ENCODE assay signal across 25 cellular contexts in the genomic region with DNA sequence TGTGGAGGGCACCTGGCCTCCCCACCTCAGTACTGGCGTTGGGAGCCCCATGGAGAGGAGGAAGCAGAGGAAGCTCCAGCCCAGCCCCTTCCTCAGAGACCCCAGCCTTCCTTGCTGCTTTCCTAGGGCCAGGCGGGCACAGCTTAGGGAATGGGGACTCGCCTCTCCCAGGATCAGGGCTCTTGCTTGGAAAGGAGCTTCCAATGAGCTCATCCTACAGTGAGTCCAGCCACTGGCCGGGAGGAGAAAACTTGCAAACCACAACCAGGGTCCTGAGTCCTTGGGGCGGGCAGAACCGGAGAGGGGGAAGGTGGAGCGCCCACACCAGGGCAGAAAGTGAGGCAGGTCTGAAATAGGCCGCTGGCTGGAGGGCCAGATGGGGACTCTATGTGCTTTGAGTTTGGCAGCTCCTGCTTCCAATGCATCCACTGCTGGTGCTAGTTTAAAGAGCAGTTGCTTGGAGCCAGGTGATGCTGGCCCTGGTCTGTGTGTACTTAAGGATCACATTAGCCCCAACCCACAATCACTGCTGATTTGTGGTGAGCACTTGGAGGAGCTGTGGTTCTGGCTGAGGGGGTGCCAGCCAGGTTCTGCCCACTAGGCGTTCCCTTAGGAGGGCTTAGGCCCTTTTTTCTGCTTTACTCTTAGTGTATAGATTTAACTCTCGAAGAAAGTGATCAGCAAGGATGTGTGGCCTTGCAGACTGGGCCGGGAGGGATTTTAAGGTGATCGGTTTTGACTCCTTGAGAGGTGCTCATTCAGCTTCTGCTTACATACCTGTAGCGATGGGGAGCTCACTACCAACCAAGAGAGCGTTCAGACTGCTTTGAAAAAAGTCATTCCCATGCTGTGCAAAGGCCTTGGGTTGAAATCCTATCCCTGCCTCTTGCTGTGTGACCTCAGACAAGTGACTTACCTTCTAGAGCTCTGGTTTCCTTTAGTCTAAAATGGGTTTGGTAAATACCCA.
DNase-seq lines count a peak whose midpoint lies in the region; ATAC-seq, FAIRE-seq and TF ChIP-seq lines count a peak whose summit lies in the region.
"Had no signal": no experiment of that assay in that cellular context is flagged by ENCODE, and none has a peak within 500 bp of the region (broad histone marks: within the 10 kb centered on the region; RNA-seq: fewer than 3 reads in every experiment).

No MANE protein-coding gene starts in this region.

- FAIRE-seq in astrocyte (lab: Jason Lieb, UNC): no peak
- FAIRE-seq: A204.1, endometrium, GM12891, pancreas had no signal

- peaks cover 32% of the 10 kb centered on the region for H3K27me3 ChIP-seq in astrocyte (ENCODE audit: insufficient read depth, low read length)
- H3K27me3 ChIP-seq in right atrium auricular region: no peaks in the 10 kb centered on the region
- no peaks in the 10 kb centered on the region for H3K27me3 ChIP-seq in aorta (ENCODE audit: control insufficient read depth in 1 of 2, insufficient read depth in 2 of 2, low read length in 1 of 2)
- H3K27me3 ChIP-seq: colonic mucosa, pancreas, SJCRH30 had no signal

- H3K27ac ChIP-seq in astrocyte (ENCODE audit: low read depth, low read length) (no peak overlapping the region), right atrium auricular region (peak overlapping the region; percentile 88 to 98), aorta (ENCODE audit: low read depth in 1 of 2, low read length in 2 of 2) (no peak overlapping the region)
- H3K27ac ChIP-seq: BLaER1, colonic mucosa, pancreas, SJCRH30 had no signal

- no peaks in the 10 kb centered on the region for H4K20me1 ChIP-seq in astrocyte (ENCODE audit: insufficient read depth, low read length)
- H4K20me1 ChIP-seq: BLaER1 had no signal

- ATAC-seq in Right ventricle myocardium superior (ENCODE audit: poor library complexity): peak; percentile 56
- ATAC-seq in left cardiac atrium: no peak
- no peak for ATAC-seq in aorta (ENCODE audit: low FRiP score)
- ATAC-seq: HCT116; pancreas; PC-3; stimulated activated naive CD8-positive, alpha-beta T cell treated with anti-CD3 and anti-CD28 coated beads, Interleukin-15, amount 100 ng/mL, for 72 hours had no signal

- TF ChIP-seq CTCF in astrocyte (IDR thresholded peaks at IDR 0.05; ENCODE audit: insufficient read depth, low read depth, low read length) (no peak), right atrium auricular region (IDR thresholded peaks at IDR 0.05) (no peak), MCF 10A (IDR thresholded peaks at IDR 0.05; ENCODE audit: unreplicated experiment) (no peak)

- no peaks in the 10 kb centered on the region for H3K9me3 ChIP-seq in astrocyte (ENCODE audit: insufficient read depth, low read depth, low read length)
- no peaks in the 10 kb centered on the region for H3K9me3 ChIP-seq in right atrium auricular region
- H3K9me3 ChIP-seq in aorta (ENCODE audit: control insufficient read depth, low read length): no peaks in the 10 kb centered on the region
- H3K9me3 ChIP-seq: BLaER1, colonic mucosa, pancreas, SJCRH30 had no signal

- H3K9ac ChIP-seq in astrocyte (ENCODE audit: low read length): no peak overlapping the region
- H3K9ac ChIP-seq: BLaER1 had no signal

- peaks cover 3% of the 10 kb centered on the region for H3K9me3 Mint-ChIP-seq in astrocyte (ENCODE audit: unreplicated experiment)
- H3K9me3 Mint-ChIP-seq in MCF 10A (ENCODE audit: unreplicated experiment): no peaks in the 10 kb centered on the region

- H3K4me1 Mint-ChIP-seq in astrocyte (ENCODE audit: low read depth, unreplicated experiment) (peaks cover 31% of the 10 kb centered on the region), MCF 10A (ENCODE audit: insufficient read depth, unreplicated experiment) (peaks cover 8% of the 10 kb centered on the region)
- H3K4me1 Mint-ChIP-seq: stimulated activated naive CD8-positive, alpha-beta T cell treated with anti-CD3 and anti-CD28 coated beads, Interleukin-15, amount 100 ng/mL, for 72 hours had no signal

- H3K4me3 Mint-ChIP-seq in astrocyte (ENCODE audit: unreplicated experiment) (no peak overlapping the region), MCF 10A (ENCODE audit: unreplicated experiment) (no peak overlapping the region)
- H3K4me3 Mint-ChIP-seq: stimulated activated naive CD8-positive, alpha-beta T cell treated with anti-CD3 and anti-CD28 coated beads, Interleukin-15, amount 100 ng/mL, for 72 hours; T-helper 1 cell treated with Interleukin-12 subunit alpha and Interleukin-12 subunit beta and Interleukin-4 antibody, amounts not matched to agents 30 μg/mL and 1 μg/mL, for 36 hours had no signal

- H3K27me3 Mint-ChIP-seq in astrocyte (ENCODE audit: low read depth, unreplicated experiment) (peaks cover 28% of the 10 kb centered on the region), MCF 10A (ENCODE audit: insufficient read depth, unreplicated experiment) (peaks cover 17% of the 10 kb centered on the region)

- BruUV-seq in MCF 10A (replicated peaks; lab: Mats Ljungman, UMichigan): no TSS peak

- intact Hi-C loops in Right ventricle myocardium superior (cut with DNase I) (no loop called here), left cardiac atrium (cut with DNase I) (no loop called here), aorta (cut with DNase I) (loop anchor here in 1 of 2 donors (10.0 kb wide), 1 partner anchor 114 kb away; no protein-coding TSS in a partner anchor), MCF 10A (cut with micrococcal nuclease) (no loop called here)

- no peak overlapping the region for H3K4me2 ChIP-seq in astrocyte (ENCODE audit: low read length)

- H3K27ac Mint-ChIP-seq in astrocyte (ENCODE audit: unreplicated experiment) (peak overlapping the region; percentile 38), MCF 10A (ENCODE audit: low read depth, unreplicated experiment) (no peak overlapping the region)
- H3K27ac Mint-ChIP-seq: stimulated activated naive CD8-positive, alpha-beta T cell treated with anti-CD3 and anti-CD28 coated beads, Interleukin-15, amount 100 ng/mL, for 72 hours; T-helper 1 cell treated with Interleukin-12 subunit alpha and Interleukin-12 subunit beta and Interleukin-4 antibody, amounts not matched to agents 30 μg/mL and 1 μg/mL, for 36 hours had no signal

- CTCF ChIA-PET in MCF 10A (lab: Yijun Ruan, JAX): interaction anchor here (0.6 kb wide), 1 partner anchor 34 kb away, joined by 3 read pairs; no protein-coding TSS in a partner anchor

- H3K36me3 ChIP-seq in astrocyte (ENCODE audit: insufficient read depth, low read length) (no peaks in the 10 kb centered on the region), right atrium auricular region (no peaks in the 10 kb centered on the region), aorta (ENCODE audit: control insufficient read depth in 1 of 2, insufficient read depth in 2 of 2, low read length in 1 of 2) (no peaks in the 10 kb centered on the region)
- H3K36me3 ChIP-seq: BLaER1, colonic mucosa, pancreas, SJCRH30 had no signal

- POLR2A ChIA-PET in MCF 10A (lab: Yijun Ruan, JAX): no interaction called here

- no peak overlapping the region for H2AFZ ChIP-seq in astrocyte (ENCODE audit: low read depth, low read length)

- H3K36me3 Mint-ChIP-seq in astrocyte (ENCODE audit: low read depth, unreplicated experiment) (no peaks in the 10 kb centered on the region), MCF 10A (ENCODE audit: insufficient read depth, unreplicated experiment) (no peaks in the 10 kb centered on the region)

- H3K79me2 ChIP-seq in astrocyte (ENCODE audit: insufficient read depth, low read length): no peaks in the 10 kb centered on the region

- DNase-seq in Right ventricle myocardium superior (no peak), left cardiac atrium (no peak), astrocyte (ENCODE audit: low read depth) (no peak), right atrium auricular region (ENCODE audit: low spot score) (no peak), occipital lobe (lab: John Stamatoyannopoulos, UW) (no peak), HuH-7.5 (ENCODE audit: low spot score) (no peak), aorta (no peak), MCF 10A (ENCODE audit: unreplicated experiment) (no peak)
- DNase-seq: activated CD4-positive, alpha-beta T cell treated with anti-CD3 and anti-CD28 coated beads, Interleukin-2, amount 50 U/mL, for 48 hours; activated naive CD4-positive, alpha-beta T cell treated with anti-CD3 and anti-CD28 coated beads, Interleukin-2, amount 50 U/mL, for 16 hours; colonic mucosa; hypothalamus; islet precursor cell; MV-4-11; NCI-H774; pancreas; PC-3; stimulated activated naive CD8-positive, alpha-beta T cell treated with anti-CD3 and anti-CD28 coated beads, Interleukin-15, amount 100 ng/mL, for 72 hours had no signal

- 94 to 97% methylated on average over 14 of the region's 14 CpGs for WGBS in aorta, 2 donors

- H3K4me3 ChIP-seq in astrocyte (ENCODE audit: insufficient read depth, low read depth, low read length) (no peak overlapping the region), right atrium auricular region (no peak overlapping the region), aorta (ENCODE audit: low read length in 2 of 2) (no peak overlapping the region)
- H3K4me3 ChIP-seq: BLaER1, colonic mucosa, pancreas, SJCRH30 had no signal

- H3K4me1 ChIP-seq in astrocyte (ENCODE audit: insufficient read depth, low read length): no peaks in the 10 kb centered on the region
- H3K4me1 ChIP-seq in right atrium auricular region: peaks cover 0 to 40% of the 10 kb centered on the region in 2 donors
- peaks cover 0 to 1% of the 10 kb centered on the region in 2 donors for H3K4me1 ChIP-seq in aorta (ENCODE audit: control insufficient read depth in 1 of 2, insufficient read depth in 2 of 2, low read length in 2 of 2)
- H3K4me1 ChIP-seq: colonic mucosa, pancreas had no signal

Comparison
In these comparisons a context has a peak if more than half of its experiments do, and no peak if none do; other contexts are left out.
1. H3K27ac ChIP-seq: peak in right atrium auricular region (2 of 2); none in astrocyte (single experiment) and aorta (0 of 2).